19 cellular contexts compared by ENCODE assay signal in genomic region chr4:56666279-56666678, GRCh38.
DNase-seq lines count a peak whose midpoint lies in the region; ATAC-seq and TF ChIP-seq lines count a peak whose summit lies in the region.
"Had no signal": no experiment of that assay in that cellular context is flagged by ENCODE, and none has a peak within 500 bp of the region (broad histone marks: within the 10 kb centered on the region; RNA-seq: fewer than 3 reads in every experiment).

No MANE protein-coding gene starts in this region.

- POLR2A ChIA-PET in HEK293T (lab: Yijun Ruan, JAX): no interaction called here

- ATAC-seq in GM21390 (IDR thresholded peaks at IDR 0.05; ENCODE audit: unreplicated experiment): no peak
- no peak for ATAC-seq in HG03280 (IDR thresholded peaks at IDR 0.05; ENCODE audit: unreplicated experiment)
- ATAC-seq: GM23338, Panc1, T-helper 17 cell had no signal

- no peak for TF ChIP-seq CTCF in astrocyte of the spinal cord (IDR thresholded peaks at IDR 0.05; ENCODE audit: low read depth, low read length)

- H3K4me3 ChIP-seq in astrocyte of the spinal cord (ENCODE audit: low read depth, low read length): no peak overlapping the region
- H3K4me3 ChIP-seq: GM23338, SJCRH30 had no signal

- DNase-seq in NOMO-1 treated with DMSO at 0.1 percent for 48 hours (lab: John Stamatoyannopoulos, UW; ENCODE audit: unreplicated experiment) (peak; percentile 30), NOMO-1 treated with dmso at 0.1 percent for 144 hours (lab: John Stamatoyannopoulos, UW; ENCODE audit: unreplicated experiment) (no peak), astrocyte of the spinal cord (ENCODE audit: low read depth, low spot score) (peak; percentile 42), iris pigment epithelial cell (ENCODE audit: low read depth) (peak; percentile 20), DMS153 treated with DMSO at 0.1 percent for 48 hours (lab: John Stamatoyannopoulos, UW; ENCODE audit: unreplicated experiment) (no peak), HEK293T (ENCODE audit: extremely low spot score) (no peak)
- DNase-seq: DMS79 treated with DMSO at 0.1 percent for 48 hours, HCEC 1CT, NCI-H1105, NCI-H146, NCI-H2081, NCI-H2171 treated with DMSO at 0.1 percent for 48 hours, NCI-H69, SJCRH30, T-helper 17 cell had no signal

- CTCF ChIA-PET in HEK293T (lab: Yijun Ruan, JAX): no interaction called here

- in situ Hi-C loops in astrocyte of the spinal cord (cut with HindIII; ENCODE audit: low sequenced_read_pairs): no loop called here

TF ChIP-seq in HEK293T, 16 proteins besides CTCF, POLR2A, EP300 and RAD21:
- TF ChIP-seq LEF1 (IDR thresholded peaks at IDR 0.05; ENCODE audit: borderline replicate concordance) (no peak), ARNT (IDR thresholded peaks at IDR 0.05) (no peak), TARDBP (IDR thresholded peaks at IDR 0.05) (no peak), PKNOX1 (IDR thresholded peaks at IDR 0.05) (no peak), SP1 (IDR thresholded peaks at IDR 0.05) (no peak), ZNF384 (IDR thresholded peaks at IDR 0.05) (no peak), CTBP1 (IDR thresholded peaks at IDR 0.05; ENCODE audit: borderline replicate concordance) (no peak), FOXK2 (IDR thresholded peaks at IDR 0.05) (no peak)

Comparison
In these comparisons a context has a peak if more than half of its experiments do, and no peak if none do; other contexts are left out.
1. DNase-seq: peak in NOMO-1 treated with DMSO at 0.1 percent for 48 hours (single experiment), astrocyte of the spinal cord (single experiment) and iris pigment epithelial cell (single experiment); none in NOMO-1 treated with dmso at 0.1 percent for 144 hours (single experiment), DMS153 treated with DMSO at 0.1 percent for 48 hours (single experiment) and HEK293T (single experiment).